25 cellular contexts compared by ENCODE assay signal in the genomic region with DNA sequence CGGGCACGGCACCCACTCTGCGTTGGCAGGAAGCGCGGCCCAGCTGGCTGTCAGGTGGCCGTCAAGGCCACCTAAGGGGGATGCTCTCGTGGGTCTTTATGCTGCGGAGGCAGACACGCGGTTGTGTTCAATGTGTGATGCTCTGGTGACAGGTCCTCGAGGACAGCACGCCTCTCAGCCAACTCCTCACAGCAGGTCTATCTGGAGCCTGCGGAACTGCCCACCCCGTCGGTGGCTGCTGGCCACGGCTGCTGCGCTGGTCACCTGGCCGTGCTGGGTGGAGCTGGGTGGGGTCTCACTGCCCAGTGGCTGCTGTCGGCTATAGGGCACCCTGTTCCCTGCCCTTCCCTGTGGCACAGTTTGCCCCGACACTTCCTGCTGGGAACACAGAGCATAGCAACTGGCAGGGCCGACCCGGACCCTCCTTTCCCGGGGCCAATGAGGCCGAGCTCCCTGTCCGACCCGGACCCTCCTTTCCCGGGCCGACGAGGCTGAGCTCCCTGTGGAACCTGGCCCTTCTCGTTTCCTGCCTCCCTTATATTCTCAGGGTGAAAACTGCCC. TPM values are rescaled to one million over a fixed set of nuclear protein-coding genes. Genes with fewer than 3 reads are reported as not detected.
"Had no signal": no experiment of that assay in that cellular context is flagged by ENCODE, and none has a peak within 500 bp of the region (broad histone marks: within the 10 kb centered on the region; RNA-seq: fewer than 3 reads in every experiment).

No MANE protein-coding gene starts in this region.

- H3K4me1 Mint-ChIP-seq: activated B cell treated with CpG ODN at 0.5 μM for 24 hours; activated CD4-positive, alpha-beta T cell treated with anti-CD3 and anti-CD28 coated beads for 36 hours; activated naive CD8-positive, alpha-beta T cell treated with anti-CD3 and anti-CD28 coated beads, Interleukin-2, amount 10 ng/mL, durations not matched to agents 7 days and 5 days had no signal

- H3K27ac ChIP-seq: prostate gland, tibial artery had no signal

- H3K9me3 ChIP-seq: prostate gland, tibial artery had no signal

- H3K4me3 Mint-ChIP-seq: activated B cell treated with CpG ODN at 0.5 μM for 24 hours; activated CD4-positive, alpha-beta T cell treated with anti-CD3 and anti-CD28 coated beads for 36 hours; activated naive CD8-positive, alpha-beta T cell treated with anti-CD3 and anti-CD28 coated beads, Interleukin-2, amount 10 ng/mL, durations not matched to agents 7 days and 5 days; activated T-cell treated with anti-CD3 and anti-CD28 coated beads, Interleukin-2, amount 50 U/mL, for 4 hours; effector memory CD8-positive, alpha-beta T cell; mesothelial cell of epicardium; naive thymus-derived CD8-positive, alpha-beta T cell; stimulated activated naive CD8-positive, alpha-beta T cell treated with anti-CD3 and anti-CD28 coated beads, Interleukin-15, Interleukin-2, amounts not matched to agents 100 ng/mL and 50 ng/mL, for 24 hours had no signal

- H3K9me3 Mint-ChIP-seq: activated B cell treated with CpG ODN at 0.5 μM for 24 hours; activated naive CD8-positive, alpha-beta T cell treated with anti-CD3 and anti-CD28 coated beads, Interleukin-2, amount 10 ng/mL, durations not matched to agents 7 days and 5 days; activated T-cell treated with anti-CD3 and anti-CD28 coated beads, Interleukin-2, amount 50 U/mL, for 4 hours; activated T-helper 2 cell treated with anti-CD3 and anti-CD28 coated beads, Interferon-gamma antibody, Interleukin-2, Interleukin-4, amounts not matched to agents 10 μg/mL and 5 μg/mL and 100 μg/mL, durations not matched to agents 14 hours and 24 hours and 36 hours; effector memory CD8-positive, alpha-beta T cell; mesothelial cell of epicardium; naive thymus-derived CD8-positive, alpha-beta T cell; stimulated activated naive CD8-positive, alpha-beta T cell treated with anti-CD3 and anti-CD28 coated beads, Interleukin-15, Interleukin-2, amounts not matched to agents 100 ng/mL and 50 ng/mL, for 24 hours had no signal

- DNase-seq: activated B cell treated with CpG ODN at 0.5 μM for 24 hours; activated CD4-positive, alpha-beta T cell treated with anti-CD3 and anti-CD28 coated beads for 36 hours; activated CD4-positive, alpha-beta T cell treated with anti-CD3 and anti-CD28 coated beads, Interleukin-2, amount 50 U/mL, for 4 hours; activated CD8-positive, alpha-beta memory T cell treated with anti-CD3 and anti-CD28 coated beads, Interleukin-2, amount 50 U/mL, for 48 hours; activated naive CD4-positive, alpha-beta T cell; activated naive CD8-positive, alpha-beta T cell treated with anti-CD3 and anti-CD28 coated beads, Interleukin-2, amount 10 ng/mL, durations not matched to agents 7 days and 5 days; activated T-cell treated with anti-CD3 and anti-CD28 coated beads, Interleukin-2, amount 50 U/mL, for 4 hours; amniotic stem cell; dermis blood vessel endothelial cell; effector memory CD8-positive, alpha-beta T cell; left colon; stimulated activated CD4-positive, alpha-beta T cell treated with anti-CD3 and anti-CD28 coated beads, Interleukin-1b, Interleukin-23, amount 100 ng/mL, for 48 hours; substantia nigra; T-helper 1 cell; tibial artery had no signal

- H3K27me3 Mint-ChIP-seq: activated B cell treated with CpG ODN at 0.5 μM for 24 hours; activated CD4-positive, alpha-beta T cell treated with anti-CD3 and anti-CD28 coated beads for 36 hours; activated naive CD8-positive, alpha-beta T cell treated with anti-CD3 and anti-CD28 coated beads, Interleukin-2, amount 10 ng/mL, durations not matched to agents 7 days and 5 days; effector memory CD8-positive, alpha-beta T cell; naive thymus-derived CD8-positive, alpha-beta T cell; stimulated activated naive CD8-positive, alpha-beta T cell treated with anti-CD3 and anti-CD28 coated beads, Interleukin-15, Interleukin-2, amounts not matched to agents 100 ng/mL and 50 ng/mL, for 24 hours had no signal

- H3K36me3 ChIP-seq: prostate gland had no signal

- H3K36me3 Mint-ChIP-seq: activated naive CD8-positive, alpha-beta T cell treated with anti-CD3 and anti-CD28 coated beads, Interleukin-2, amount 10 ng/mL, durations not matched to agents 7 days and 5 days had no signal

- H3K4me1 ChIP-seq: prostate gland, tibial artery had no signal

- H3K27ac Mint-ChIP-seq: activated B cell treated with CpG ODN at 0.5 μM for 24 hours; activated CD4-positive, alpha-beta T cell treated with anti-CD3 and anti-CD28 coated beads for 36 hours; activated naive CD8-positive, alpha-beta T cell treated with anti-CD3 and anti-CD28 coated beads, Interleukin-2, amount 10 ng/mL, durations not matched to agents 7 days and 5 days; activated T-helper 2 cell treated with anti-CD3 and anti-CD28 coated beads, Interferon-gamma antibody, Interleukin-2, Interleukin-4, amounts not matched to agents 10 μg/mL and 5 μg/mL and 100 μg/mL, durations not matched to agents 14 hours and 24 hours and 36 hours; effector memory CD8-positive, alpha-beta T cell; mesothelial cell of epicardium; stimulated activated naive CD8-positive, alpha-beta T cell treated with anti-CD3 and anti-CD28 coated beads, Interleukin-15, Interleukin-2, amounts not matched to agents 100 ng/mL and 50 ng/mL, for 24 hours had no signal

- H3K4me3 ChIP-seq: prostate gland, tibial artery had no signal

- ATAC-seq: activated CD4-positive, alpha-beta T cell treated with anti-CD3 and anti-CD28 coated beads for 36 hours; activated T-cell treated with anti-CD3 and anti-CD28 coated beads, Interleukin-2, amount 50 U/mL, for 4 hours; effector memory CD8-positive, alpha-beta T cell; esophagus mucosa; left colon; naive thymus-derived CD8-positive, alpha-beta T cell had no signal

RNA-seq across cellular contexts. Expression of gene F7, which starts 14.3 kb away (rescaled TPM):
- total RNA-seq: activated B cell treated with CpG ODN at 0.5 μM for 24 hours; activated T-helper 2 cell treated with anti-CD3 and anti-CD28 coated beads, Interferon-gamma antibody, Interleukin-2, Interleukin-4, amounts not matched to agents 10 μg/mL and 5 μg/mL and 100 μg/mL, durations not matched to agents 14 hours and 24 hours and 36 hours; dermis blood vessel endothelial cell; endothelial cell of umbilical vein; esophagus mucosa; lung microvascular endothelial cell; osteocyte had no signal

RNA-seq across cellular contexts. Expression of gene F10, which starts 31.3 kb away (rescaled TPM):
- total RNA-seq: activated B cell treated with CpG ODN at 0.5 μM for 24 hours; activated CD4-positive, alpha-beta T cell treated with anti-CD3 and anti-CD28 coated beads for 36 hours; activated CD8-positive, alpha-beta memory T cell treated with anti-CD3 and anti-CD28 coated beads for 36 hours; activated naive CD8-positive, alpha-beta T cell treated with anti-CD3 and anti-CD28 coated beads, Interleukin-2, amount 10 ng/mL, durations not matched to agents 7 days and 5 days; activated T-cell treated with anti-CD3 and anti-CD28 coated beads, Interleukin-2, amount 50 U/mL, for 4 hours; activated T-helper 2 cell treated with anti-CD3 and anti-CD28 coated beads, Interferon-gamma antibody, Interleukin-2, Interleukin-4, amounts not matched to agents 10 μg/mL and 5 μg/mL and 100 μg/mL, durations not matched to agents 14 hours and 24 hours and 36 hours; dermis blood vessel endothelial cell; endothelial cell of umbilical vein; naive thymus-derived CD8-positive, alpha-beta T cell had no signal
